Comparison of ENCODE assay signal across 1 cellular context in genomic region chrX:134237363-134237702, GRCh38.
TF ChIP-seq lines count a peak whose summit lies in the region.

No MANE protein-coding gene starts in this region.

TF ChIP-seq in GM23338, 12 proteins besides CTCF, POLR2A, EP300 and RAD21 (continued from another document):
- TF ChIP-seq ZNF462 (CRISPR knock-in tag; IDR thresholded peaks at IDR 0.05) (no peak), EZH2phosphoT487 (IDR thresholded peaks at IDR 0.05; ENCODE audit: unreplicated experiment) (no peak), STAT1 (IDR thresholded peaks at IDR 0.05; ENCODE audit: unreplicated experiment) (no peak), JUNB (IDR thresholded peaks at IDR 0.05; ENCODE audit: unreplicated experiment) (no peak), ZNF114 (CRISPR knock-in tag; IDR thresholded peaks at IDR 0.05) (no peak), NANOG (IDR thresholded peaks at IDR 0.05; ENCODE audit: borderline replicate concordance) (no peak), REST (IDR thresholded peaks at IDR 0.05; ENCODE audit: unreplicated experiment) (no peak), POLR2AphosphoS5 (IDR thresholded peaks at IDR 0.05; ENCODE audit: low read depth) (no peak)
